21 cellular contexts compared by ENCODE assay signal in the genomic region with DNA sequence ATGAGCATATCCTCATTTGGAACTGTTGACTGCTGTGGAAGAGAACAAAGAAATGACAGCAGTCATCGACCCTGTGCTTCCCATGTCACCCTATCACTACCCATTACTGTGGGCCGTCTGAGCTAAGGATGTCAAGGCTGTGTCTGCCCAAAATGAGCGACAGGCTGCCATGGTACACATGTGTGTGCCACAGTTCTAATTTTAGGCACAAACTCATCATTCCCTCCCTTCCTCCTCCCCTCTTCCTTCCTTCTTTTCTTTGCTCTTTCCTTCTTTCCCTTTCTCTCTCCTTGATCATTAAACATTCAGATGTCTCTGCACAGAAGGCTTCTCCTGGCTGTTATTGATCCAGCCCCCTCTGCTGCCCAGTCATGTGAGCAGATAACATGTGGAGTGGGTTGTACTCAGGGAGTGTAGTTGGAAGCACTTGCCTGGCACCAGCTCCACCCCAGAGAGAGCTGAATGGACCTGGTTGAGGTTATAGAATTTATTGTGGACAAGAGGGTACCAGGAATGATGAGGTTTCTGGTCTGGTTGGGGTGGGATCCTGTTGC. TPM values are rescaled to one million over a fixed set of nuclear protein-coding genes. Genes with fewer than 3 reads are reported as not detected.
"Had no signal": no experiment of that assay in that cellular context is flagged by ENCODE, and none has a peak within 500 bp of the region (broad histone marks: within the 10 kb centered on the region; RNA-seq: fewer than 3 reads in every experiment).

No MANE protein-coding gene starts in this region.

- H3K27ac Mint-ChIP-seq: activated CD8-positive, alpha-beta T cell treated with anti-CD3 and anti-CD28 coated beads, Interleukin-2, amount 10 ng/mL, durations not matched to agents 7 days and 5 days; activated naive CD8-positive, alpha-beta T cell; stimulated activated naive B cell treated with anti-CD40 and anti-IgM and Interleukin-4, amounts not matched to agents 10 μg/mL and 1 μg/mL and 100 μg/mL, for 72 hours; T-helper 2 cell treated with Interferon-gamma antibody and Interleukin-4, amounts not matched to agents 5 μg/mL and 100 μg/mL, for 36 hours had no signal

- DNase-seq: activated CD4-positive, CD25-positive, alpha-beta regulatory T cell treated with anti-CD3 and anti-CD28 coated beads, Interleukin-2, amount 50 U/mL, for 72 hours; activated gamma-delta T cell treated with Interleukin-2 at 50 U/mL for 16 hours; heart right ventricle; nucleus accumbens; stimulated activated CD4-positive, alpha-beta T cell treated with anti-CD3 and anti-CD28 coated beads, Interleukin-2, amount 100 ng/mL, for 48 hours; stimulated activated naive B cell treated with anti-CD40 and anti-IgM and Interleukin-4, amounts not matched to agents 10 μg/mL and 1 μg/mL and 100 μg/mL, for 72 hours; SW 1271; uterus; WERI-Rb-1 had no signal

- H3K27ac ChIP-seq: ascending aorta, coronary artery, esophagus muscularis mucosa, gastroesophageal sphincter, parathyroid adenoma, transverse colon, uterus, WERI-Rb-1 had no signal

- ATAC-seq: activated CD8-positive, alpha-beta T cell treated with anti-CD3 and anti-CD28 coated beads, Interleukin-2, amount 10 ng/mL, durations not matched to agents 7 days and 5 days; gastroesophageal sphincter; left lobe of liver; naive thymus-derived CD8-positive, alpha-beta T cell; stimulated activated naive B cell treated with anti-CD40 and anti-IgM and Interleukin-4, amounts not matched to agents 10 μg/mL and 1 μg/mL and 100 μg/mL, for 72 hours had no signal

- H3K4me3 Mint-ChIP-seq: activated CD8-positive, alpha-beta T cell treated with anti-CD3 and anti-CD28 coated beads, Interleukin-2, amount 10 ng/mL, durations not matched to agents 7 days and 5 days; T-helper 2 cell treated with Interferon-gamma antibody and Interleukin-4, amounts not matched to agents 5 μg/mL and 100 μg/mL, for 36 hours had no signal

- H3K9me3 Mint-ChIP-seq: central memory CD8-positive, alpha-beta T cell; naive thymus-derived CD8-positive, alpha-beta T cell; stimulated activated naive B cell treated with anti-CD40 and anti-IgM and Interleukin-4, amounts not matched to agents 10 μg/mL and 1 μg/mL and 100 μg/mL, for 72 hours; T-helper 2 cell treated with Interferon-gamma antibody and Interleukin-4, amounts not matched to agents 5 μg/mL and 100 μg/mL, for 36 hours had no signal

- H3K36me3 Mint-ChIP-seq: activated naive CD8-positive, alpha-beta T cell; naive thymus-derived CD8-positive, alpha-beta T cell; stimulated activated naive B cell treated with anti-CD40 and anti-IgM and Interleukin-4, amounts not matched to agents 10 μg/mL and 1 μg/mL and 100 μg/mL, for 72 hours had no signal

RNA-seq across cellular contexts. Expression of a gene that starts 6.3 kb away (rescaled TPM):
- total RNA-seq: ascending aorta, left lobe of liver had no signal
